8 cellular contexts compared by ENCODE assay signal in genomic region chr20:36744764-36745191, GRCh38. TPM values are rescaled to one million over a fixed set of nuclear protein-coding genes. Genes with fewer than 3 reads are reported as not detected.
DNase-seq lines count a peak whose midpoint lies in the region; ATAC-seq and TF ChIP-seq lines count a peak whose summit lies in the region.

No MANE protein-coding gene starts in this region.

- TF ChIP-seq RAD21 in liver (IDR thresholded peaks at IDR 0.05) = no peak

- no peaks in the 10 kb centered on the region for H3K36me3 ChIP-seq in DOHH2 (ENCODE audit: control insufficient read depth, low read length)
- no peaks in the 10 kb centered on the region for H3K36me3 ChIP-seq in liver (ENCODE audit: control insufficient read depth in 4 of 4, insufficient read depth in 3 of 4, low read depth in 1 of 4, low read length in 3 of 4)

- H3K4me1 ChIP-seq in DOHH2 (ENCODE audit: control insufficient read depth, low read length) (peaks cover 18% of the 10 kb centered on the region), liver (ENCODE audit: control insufficient read depth in 4 of 4, insufficient read depth in 4 of 4, low read length in 3 of 4) (peaks cover 2 to 19% (median 10%) of the 10 kb centered on the region in 4 donors)

- no peak overlapping the region for H3K9ac ChIP-seq in liver (ENCODE audit: low read depth in 1 of 2, low read length in 2 of 2)

- no peaks in the 10 kb centered on the region for H3K9me2 ChIP-seq in DOHH2 (replicated peaks; ENCODE audit: control insufficient read depth, low read length)

- H3K27ac ChIP-seq in DOHH2 (ENCODE audit: low read depth, low read length) (no peak overlapping the region), liver (ENCODE audit: low read depth in 1 of 2, low read length in 2 of 2) (no peak overlapping the region)

- peak overlapping the region; percentile 87 for H3K4me3 Mint-ChIP-seq in type B pancreatic cell

- 13% methylated on average over 8 of the region's 8 CpGs for WGBS in liver

- peaks cover 17% of the 10 kb centered on the region for H3K4me1 Mint-ChIP-seq in type B pancreatic cell (ENCODE audit: unreplicated experiment)

- H4K20me1 ChIP-seq in DOHH2 (ENCODE audit: control insufficient read depth, insufficient read depth, low read depth, low read length) = no peaks in the 10 kb centered on the region

- TF ChIP-seq CTCF in DOHH2 (IDR thresholded peaks at IDR 0.05; ENCODE audit: low read depth, low read length, poor library complexity, severe bottlenecking) (no peak), liver (IDR thresholded peaks at IDR 0.05; ENCODE audit: low read depth, low read length, missing input control) (no peak), type B pancreatic cell (conservative IDR thresholded peaks at IDR 0.05) (no peak)

- no peaks in the 10 kb centered on the region for H3K9me3 Mint-ChIP-seq in type B pancreatic cell

- H3K27me3 ChIP-seq in DOHH2 (ENCODE audit: control insufficient read depth, low read length) = no peaks in the 10 kb centered on the region
- H3K27me3 ChIP-seq in liver (ENCODE audit: control insufficient read depth in 4 of 4, insufficient read depth in 4 of 4, low read length in 3 of 4) = no peaks in the 10 kb centered on the region

- peak overlapping the region; percentile 77 for H3K4me2 ChIP-seq in DOHH2 (ENCODE audit: low read length)

- peak overlapping the region; percentile 14 for H3K27ac Mint-ChIP-seq in type B pancreatic cell

- no peak for ATAC-seq in GM21576 (IDR thresholded peaks at IDR 0.05; ENCODE audit: unreplicated experiment)

- H3F3A ChIP-seq in DOHH2 (ENCODE audit: control insufficient read depth, insufficient read depth) = peaks cover 25% of the 10 kb centered on the region

- H3K27me3 Mint-ChIP-seq in type B pancreatic cell = no peaks in the 10 kb centered on the region

- peak; percentile 40 for DNase-seq in NCI-H2029 (lab: John Stamatoyannopoulos, UW)
- peak; percentile 84 for DNase-seq in cerebellum (ENCODE audit: low spot score)
- no peak for DNase-seq in type B pancreatic cell (ENCODE audit: extremely low spot score, unreplicated experiment)
- no peak for DNase-seq in HCEC 1CT
- DNase-seq in mesenteric fat pad (ENCODE audit: low spot score) = no peak

- H3K36me3 Mint-ChIP-seq in type B pancreatic cell = no peaks in the 10 kb centered on the region

- peak overlapping the region; percentile 78 for H3K4me3 ChIP-seq in DOHH2 (ENCODE audit: low read length)
- H3K4me3 ChIP-seq in liver (ENCODE audit: low read depth in 1 of 3, low read length in 3 of 3) = peak overlapping the region in 2 of 3 donors; percentile 89 to 98

- peaks cover 3% of the 10 kb centered on the region for H3K79me2 ChIP-seq in DOHH2 (ENCODE audit: control insufficient read depth, low read length)

- H3K9me3 ChIP-seq in DOHH2 (ENCODE audit: control insufficient read depth, insufficient read depth, low read length) = no peaks in the 10 kb centered on the region
- no peaks in the 10 kb centered on the region for H3K9me3 ChIP-seq in liver (ENCODE audit: control insufficient read depth in 4 of 4, low read length in 3 of 4)

TF ChIP-seq in liver, 16 proteins besides CTCF, POLR2A, EP300 and RAD21:
- TF ChIP-seq EGR1 (IDR thresholded peaks at IDR 0.05; ENCODE audit: low read depth in 2 of 2) (no peak), ATF3 (IDR thresholded peaks at IDR 0.05) (no peak), HNF4G (IDR thresholded peaks at IDR 0.05) (no peak), NR2F2 (IDR thresholded peaks at IDR 0.05) (no peak), GABPA (IDR thresholded peaks at IDR 0.05 in 1 of 2, conservative IDR thresholded peaks at IDR 0.05 in 1 of 2) (no peak), ZBTB33 (IDR thresholded peaks at IDR 0.05) (no peak), TAF1 (conservative IDR thresholded peaks at IDR 0.05) (no peak), MAX (IDR thresholded peaks at IDR 0.05) (no peak), SP1 (IDR thresholded peaks at IDR 0.05) (no peak), JUND (IDR thresholded peaks at IDR 0.05) (no peak)

RNA-seq across cellular contexts. Expression of gene NDRG3, which starts 1.1 kb away (rescaled TPM):
- total RNA-seq in cerebellum = 44.5 TPM
- 1 to 10 TPM; 5.4 to 6.3 TPM for total RNA-seq in liver
- polyA plus RNA-seq in liver = 1 to 10 TPM; 3.1 to 3.7 TPM
- total RNA-seq in type B pancreatic cell (ENCODE audit: low replicate concordance) = 24.9 and 31.5 TPM in 2 replicates
- total RNA-seq in mesenteric fat pad = 18.6 TPM

RNA-seq across cellular contexts. Expression of gene DSN1, which starts 28.8 kb away (rescaled TPM):
- total RNA-seq in cerebellum (10.2 TPM), liver (10 to 100 TPM in 1 of 2 donors, 1 to 10 TPM in 1; 6.2 to 14.6 TPM), type B pancreatic cell (ENCODE audit: low replicate concordance) (20.0 and 24.1 TPM in 2 replicates), mesenteric fat pad (6.4 TPM)
- 1 to 10 TPM; 3.5 to 4.0 TPM for polyA plus RNA-seq in liver

Comparison
In these comparisons a context has a peak if more than half of its experiments do, and no peak if none do; other contexts are left out.
1. DNase-seq: peak in NCI-H2029 (single experiment) and cerebellum (single experiment); none in type B pancreatic cell (single experiment), HCEC 1CT (single experiment) and mesenteric fat pad (single experiment).